In genomic region chr11:134038897-134039470, GRCh38 we compare ENCODE assay signal across 16 cellular contexts. TPM values are rescaled to one million over a fixed set of nuclear protein-coding genes. Genes with fewer than 3 reads are reported as not detected.
DNase-seq lines count a peak whose midpoint lies in the region; ATAC-seq and TF ChIP-seq lines count a peak whose summit lies in the region.
"Had no signal": no experiment of that assay in that cellular context is flagged by ENCODE, and none has a peak within 500 bp of the region (broad histone marks: within the 10 kb centered on the region; RNA-seq: fewer than 3 reads in every experiment).

No MANE protein-coding gene starts in this region.

- DNase-seq in NCI-H524 (lab: John Stamatoyannopoulos, UW) (peak; percentile 18 to 37), NCI-H524 treated with DMSO at 0.1 percent for 48 hours (lab: John Stamatoyannopoulos, UW) (no peak), choroid plexus epithelial cell (ENCODE audit: low read depth) (peak; percentile 31)
- DNase-seq in stimulated activated naive CD8-positive, alpha-beta T cell treated with anti-CD3 and anti-CD28 coated beads, Interleukin-15, amount 100 ng/mL, for 72 hours: no peak
- no peak for DNase-seq in NK-92 treated with Interleukin-12 subunit alpha and Interleukin-12 subunit beta, amount 100 ng/mL, for 24 hours (lab: John Stamatoyannopoulos, UW)
- DNase-seq: activated CD4-positive, CD25-positive, alpha-beta regulatory T cell treated with anti-CD3 and anti-CD28 coated beads, Interleukin-2, amount 50 U/mL, for 72 hours; activated effector memory CD4-positive, alpha-beta T cell treated with Interleukin-2 at 50 U/mL for 16 hours; DMS79; MG63; NCI-H510A had no signal

- peaks cover 23 to 81% of the 10 kb centered on the region in 2 donors for H3K4me1 ChIP-seq in muscle layer of duodenum (ENCODE audit: control insufficient read depth in 1 of 2, insufficient read depth in 2 of 2, low read length in 2 of 2)

- no peak overlapping the region for H3K4me3 Mint-ChIP-seq in stimulated activated naive CD8-positive, alpha-beta T cell treated with anti-CD3 and anti-CD28 coated beads, Interleukin-15, amount 100 ng/mL, for 72 hours
- H3K4me3 Mint-ChIP-seq: dendritic cell treated with granulocyte-macrophage colony-stimulating factor and Interleukin-4, amounts not matched to agents 40 ng/mL and 50 ng/mL, for 4 days had no signal

- no peaks in the 10 kb centered on the region for H3K27me3 ChIP-seq in muscle layer of duodenum (ENCODE audit: low read depth, low read length)
- H3K27me3 ChIP-seq: MG63 had no signal

- no peaks in the 10 kb centered on the region for H3K9me3 Mint-ChIP-seq in stimulated activated naive CD8-positive, alpha-beta T cell treated with anti-CD3 and anti-CD28 coated beads, Interleukin-15, amount 100 ng/mL, for 72 hours
- H3K9me3 Mint-ChIP-seq: dendritic cell treated with granulocyte-macrophage colony-stimulating factor and Interleukin-4, amounts not matched to agents 40 ng/mL and 50 ng/mL, for 4 days had no signal

- peak overlapping the region in 1 of 2 donors; percentile 7 for H3K27ac Mint-ChIP-seq in stimulated activated naive CD8-positive, alpha-beta T cell treated with anti-CD3 and anti-CD28 coated beads, Interleukin-15, amount 100 ng/mL, for 72 hours
- H3K27ac Mint-ChIP-seq: dendritic cell treated with granulocyte-macrophage colony-stimulating factor and Interleukin-4, amounts not matched to agents 40 ng/mL and 50 ng/mL, for 4 days had no signal

- no peak for TF ChIP-seq CTCF in choroid plexus epithelial cell (conservative IDR thresholded peaks at IDR 0.05; ENCODE audit: low read depth, low read length)

- peaks cover 43% of the 10 kb centered on the region for H3K4me1 Mint-ChIP-seq in stimulated activated naive CD8-positive, alpha-beta T cell treated with anti-CD3 and anti-CD28 coated beads, Interleukin-15, amount 100 ng/mL, for 72 hours

- H3K27ac ChIP-seq in muscle layer of duodenum (ENCODE audit: low read length): peak overlapping the region; percentile 45
- H3K27ac ChIP-seq in temporal lobe (ENCODE audit: low read depth, low read length): peak overlapping the region; percentile 85
- H3K27ac ChIP-seq: SK-N-MC had no signal

- no peaks in the 10 kb centered on the region for H3K36me3 ChIP-seq in muscle layer of duodenum (ENCODE audit: control insufficient read depth in 1 of 2, insufficient read depth in 2 of 2, low read length in 2 of 2)
- H3K36me3 ChIP-seq: MG63, spleen had no signal

- no peaks in the 10 kb centered on the region for H3K9me3 ChIP-seq in muscle layer of duodenum (ENCODE audit: control insufficient read depth in 1 of 2, low read length in 2 of 2)
- H3K9me3 ChIP-seq: MG63, spleen had no signal

- no peaks in the 10 kb centered on the region for H3K27me3 Mint-ChIP-seq in stimulated activated naive CD8-positive, alpha-beta T cell treated with anti-CD3 and anti-CD28 coated beads, Interleukin-15, amount 100 ng/mL, for 72 hours

- no peak for ATAC-seq in HG03280 (IDR thresholded peaks at IDR 0.05; ENCODE audit: unreplicated experiment)
- no peak for ATAC-seq in stimulated activated naive CD8-positive, alpha-beta T cell treated with anti-CD3 and anti-CD28 coated beads, Interleukin-15, amount 100 ng/mL, for 72 hours

- no peak overlapping the region for H3K4me3 ChIP-seq in choroid plexus epithelial cell (ENCODE audit: low read depth, low read length)
- peak overlapping the region in 1 of 2 donors; percentile 27 for H3K4me3 ChIP-seq in muscle layer of duodenum (ENCODE audit: low read depth in 1 of 2, low read length in 2 of 2)
- H3K4me3 ChIP-seq: MG63, SK-N-MC, spleen had no signal

RNA-seq across cellular contexts. Expression of gene JAM3, which starts 29.9 kb away (rescaled TPM):
- total RNA-seq in temporal lobe: 28.5 TPM

Comparison
In these comparisons a context has a peak if more than half of its experiments do, and no peak if none do; other contexts are left out.
1. DNase-seq: peak in NCI-H524 (2 of 2) and choroid plexus epithelial cell (single experiment); none in NCI-H524 treated with DMSO at 0.1 percent for 48 hours (single experiment), stimulated activated naive CD8-positive, alpha-beta T cell treated with anti-CD3 and anti-CD28 coated beads, Interleukin-15, amount 100 ng/mL, for 72 hours (0 of 2) and NK-92 treated with Interleukin-12 subunit alpha and Interleukin-12 subunit beta, amount 100 ng/mL, for 24 hours (single experiment).